1 cellular context compared by ENCODE assay signal in genomic region chr2:156405586-156405985, GRCh38.
A peak's percentile ranks its signal among the peaks of the same experiment; 100 is the strongest.
TF ChIP-seq lines count a peak whose summit lies in the region.

No MANE protein-coding gene starts in this region.

TF ChIP-seq in H1, 55 proteins besides CTCF, POLR2A, EP300 and RAD21 (continued from another document):
- no peak for TF ChIP-seq MAFK (IDR thresholded peaks at IDR 0.05; ENCODE audit: low read depth, low read length)
- TF ChIP-seq ASH2L (IDR thresholded peaks at IDR 0.05; ENCODE audit: low read length) = no peak
- TF ChIP-seq CEBPB (IDR thresholded peaks at IDR 0.05; ENCODE audit: low read depth, low read length) = peak; percentile 71
- no peak for TF ChIP-seq ATF3 (IDR thresholded peaks at IDR 0.05; ENCODE audit: insufficient read depth, low read depth, low read length)
- TF ChIP-seq TBP (IDR thresholded peaks at IDR 0.05; ENCODE audit: low read depth, low read length) = no peak
- no peak for TF ChIP-seq BCL11A (IDR thresholded peaks at IDR 0.05; ENCODE audit: low read depth in 2 of 2, low read length in 2 of 2)
